1 cellular context compared by ENCODE assay signal in genomic region chr17:46056800-46057304, GRCh38.
TF ChIP-seq lines count a peak whose summit lies in the region.

No MANE protein-coding gene starts in this region.

TF ChIP-seq in A549, 52 proteins besides CTCF, POLR2A, EP300 and RAD21 (continued from another document):
- TF ChIP-seq USF2 (IDR thresholded peaks at IDR 0.05) (no peak), ELK1 (IDR thresholded peaks at IDR 0.05; ENCODE audit: low read depth, low read length) (no peak), E2F6 (IDR thresholded peaks at IDR 0.05; ENCODE audit: borderline replicate concordance, low read depth) (no peak), POLR2AphosphoS2 (conservative IDR thresholded peaks at IDR 0.05; ENCODE audit: low read length) (no peak), KDM5A (IDR thresholded peaks at IDR 0.05) (no peak), HDAC2 (IDR thresholded peaks at IDR 0.05) (no peak), GATA3 (IDR thresholded peaks at IDR 0.05; ENCODE audit: borderline replicate concordance) (peak; percentile 85), HOXA7 (CRISPR knock-in tag; IDR thresholded peaks at IDR 0.05) (no peak), CHD4 (IDR thresholded peaks at IDR 0.05; ENCODE audit: borderline replicate concordance) (no peak), ZNF302 (CRISPR knock-in tag; IDR thresholded peaks at IDR 0.05) (no peak), ATOH8 (CRISPR knock-in tag; IDR thresholded peaks at IDR 0.05; ENCODE audit: low read depth) (no peak), EHMT2 (IDR thresholded peaks at IDR 0.05; ENCODE audit: low read depth) (no peak), NR3C1 (IDR thresholded peaks at IDR 0.05) (no peak), RFX5 (IDR thresholded peaks at IDR 0.05) (no peak), MAFK (IDR thresholded peaks at IDR 0.05; ENCODE audit: partially characterized antibody) (no peak), SREBF2 (IDR thresholded peaks at IDR 0.05) (no peak), MYC (IDR thresholded peaks at IDR 0.05; ENCODE audit: borderline replicate concordance, low read length) (peak; percentile 40; the same call in 1 of the 2 replicates), NFE2L2 (conservative IDR thresholded peaks at IDR 0.05; ENCODE audit: low read length) (no peak), JUNB (IDR thresholded peaks at IDR 0.05) (peak; percentile 86), CBX8 (IDR thresholded peaks at IDR 0.05) (no peak), ESRRA (IDR thresholded peaks at IDR 0.05; ENCODE audit: borderline replicate concordance, low read length) (no peak)
- TF ChIP-seq, protein P1, sequence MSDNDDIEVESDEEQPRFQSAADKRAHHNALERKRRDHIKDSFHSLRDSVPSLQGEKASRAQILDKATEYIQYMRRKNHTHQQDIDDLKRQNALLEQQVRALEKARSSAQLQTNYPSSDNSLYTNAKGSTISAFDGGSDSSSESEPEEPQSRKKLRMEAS (IDR thresholded peaks at IDR 0.05) = peak; percentile 81
